1 cellular context compared by ENCODE assay signal in the genomic region with DNA sequence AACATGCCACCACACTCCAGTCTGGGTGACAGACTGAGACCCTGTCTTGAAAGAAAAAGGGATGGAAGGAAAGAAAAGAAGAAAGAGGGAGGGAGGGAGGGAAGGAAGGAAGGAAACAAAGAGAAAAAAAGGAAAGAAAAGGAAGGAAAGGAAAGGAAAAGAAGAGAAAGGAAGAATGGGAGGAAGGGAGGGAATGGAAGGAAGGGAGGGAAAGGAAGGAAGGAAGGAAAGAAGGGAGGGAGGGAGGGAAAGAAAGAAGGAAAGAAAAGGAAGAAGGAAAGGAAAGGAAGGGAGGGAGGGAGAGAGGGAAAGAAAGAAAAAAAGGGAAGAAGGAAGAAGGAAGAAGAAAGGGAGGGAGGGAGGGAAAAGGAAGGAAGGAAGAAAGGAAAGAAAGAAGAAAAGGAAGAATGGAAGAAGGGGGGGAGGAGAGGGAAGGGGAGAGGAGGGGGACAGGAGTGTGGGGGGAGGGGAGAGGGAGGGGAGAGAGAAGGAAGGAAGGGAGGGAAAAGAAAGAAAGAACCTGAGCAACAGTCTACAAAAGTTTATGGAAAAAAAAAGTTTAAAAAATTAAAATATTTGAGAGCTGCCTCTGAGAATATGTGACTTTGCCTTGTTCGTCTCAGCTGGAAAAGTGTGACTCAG.
TF ChIP-seq lines count a peak whose summit lies in the region.

No MANE protein-coding gene starts in this region.

TF ChIP-seq in K562, 482 proteins besides CTCF, POLR2A, EP300 and RAD21 (continued from another document):
- TF ChIP-seq FOS (IDR thresholded peaks at IDR 0.05; ENCODE audit: extremely low read depth, insufficient read length) (peak; percentile 64), TEAD1 (CRISPR knock-in tag; IDR thresholded peaks at IDR 0.05) (no peak), HNRNPK (IDR thresholded peaks at IDR 0.05; ENCODE audit: low read depth, low read length, poor library complexity, severe bottlenecking) (no peak), RBM17 (IDR thresholded peaks at IDR 0.05; ENCODE audit: borderline replicate concordance, low read depth, low read length) (no peak), POLR2AphosphoS5 (IDR thresholded peaks at IDR 0.05; ENCODE audit: control insufficient read depth, insufficient read depth, low read depth, low read length) (no peak), ZNF133 (CRISPR knock-in tag; IDR thresholded peaks at IDR 0.05) (no peak), SREBF2 (CRISPR knock-in tag; IDR thresholded peaks at IDR 0.05) (no peak), SNIP1 (IDR thresholded peaks at IDR 0.05; ENCODE audit: low read depth) (no peak), ZNF239 (CRISPR knock-in tag; IDR thresholded peaks at IDR 0.05) (no peak), ZNF561 (CRISPR knock-in tag; conservative IDR thresholded peaks at IDR 0.05) (no peak), ZBTB7A (IDR thresholded peaks at IDR 0.05; ENCODE audit: borderline replicate concordance, control insufficient read depth, low read depth, low read length) (no peak), CTBP1 (IDR thresholded peaks at IDR 0.05; ENCODE audit: borderline replicate concordance) (no peak), HCFC1 (IDR thresholded peaks at IDR 0.05; ENCODE audit: low read depth, low read length) (no peak), PHB (CRISPR knock-in tag; IDR thresholded peaks at IDR 0.05) (no peak), MCM7 (IDR thresholded peaks at IDR 0.05) (no peak), CREBBP (IDR thresholded peaks at IDR 0.05; ENCODE audit: low read depth, low read length) (no peak), JUND (IDR thresholded peaks at IDR 0.05; ENCODE audit: borderline replicate concordance, low read depth, low read length) (peak; percentile 91; the same call in 1 of the 2 replicates), JUND (tag; IDR thresholded peaks at IDR 0.05; ENCODE audit: borderline replicate concordance, low read depth, low read length) (no peak), ZC3H4 (CRISPR knock-in tag; IDR thresholded peaks at IDR 0.05; ENCODE audit: borderline replicate concordance) (no peak), NFXL1 (CRISPR knock-in tag; IDR thresholded peaks at IDR 0.05) (no peak), IRF2 (CRISPR knock-in tag; IDR thresholded peaks at IDR 0.05) (no peak)
- TF ChIP-seq, protein P1, sequence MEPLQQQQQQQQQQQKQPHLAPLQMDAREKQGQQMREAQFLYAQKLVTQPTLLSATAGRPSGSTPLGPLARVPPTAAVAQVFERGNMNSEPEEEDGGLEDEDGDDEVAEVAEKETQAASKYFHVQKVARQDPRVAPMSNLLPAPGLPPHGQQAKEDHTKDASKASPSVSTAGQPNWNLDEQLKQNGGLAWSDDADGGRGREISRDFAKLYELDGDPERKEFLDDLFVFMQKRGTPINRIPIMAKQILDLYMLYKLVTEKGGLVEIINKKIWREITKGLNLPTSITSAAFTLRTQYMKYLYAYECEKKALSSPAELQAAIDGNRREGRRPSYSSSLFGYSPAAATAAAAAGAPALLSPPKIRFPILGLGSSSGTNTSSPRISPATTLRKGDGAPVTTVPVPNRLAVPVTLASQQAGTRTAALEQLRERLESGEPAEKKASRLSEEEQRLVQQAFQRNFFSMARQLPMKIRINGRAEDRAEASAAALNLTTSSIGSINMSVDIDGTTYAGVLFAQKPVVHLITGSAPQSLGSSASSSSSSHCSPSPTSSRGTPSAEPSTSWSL (CRISPR knock-in tag; IDR thresholded peaks at IDR 0.05; ENCODE audit: borderline replicate concordance): no peak
- TF ChIP-seq, protein P2, sequence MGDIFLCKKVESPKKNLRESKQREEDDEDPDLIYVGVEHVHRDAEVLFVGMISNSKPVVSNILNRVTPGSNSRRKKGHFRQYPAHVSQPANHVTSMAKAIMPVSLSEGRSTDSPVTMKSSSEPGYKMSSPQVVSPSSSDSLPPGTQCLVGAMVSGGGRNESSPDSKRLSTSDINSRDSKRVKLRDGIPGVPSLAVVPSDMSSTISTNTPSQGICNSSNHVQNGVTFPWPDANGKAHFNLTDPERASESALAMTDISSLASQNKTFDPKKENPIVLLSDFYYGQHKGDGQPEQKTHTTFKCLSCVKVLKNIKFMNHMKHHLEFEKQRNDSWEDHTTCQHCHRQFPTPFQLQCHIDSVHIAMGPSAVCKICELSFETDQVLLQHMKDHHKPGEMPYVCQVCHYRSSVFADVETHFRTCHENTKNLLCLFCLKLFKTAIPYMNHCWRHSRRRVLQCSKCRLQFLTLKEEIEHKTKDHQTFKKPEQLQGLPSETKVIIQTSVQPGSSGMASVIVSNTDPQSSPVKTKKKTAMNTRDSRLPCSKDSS (IDR thresholded peaks at IDR 0.05; ENCODE audit: low read depth, partially characterized antibody): no peak
- TF ChIP-seq, protein P3, sequence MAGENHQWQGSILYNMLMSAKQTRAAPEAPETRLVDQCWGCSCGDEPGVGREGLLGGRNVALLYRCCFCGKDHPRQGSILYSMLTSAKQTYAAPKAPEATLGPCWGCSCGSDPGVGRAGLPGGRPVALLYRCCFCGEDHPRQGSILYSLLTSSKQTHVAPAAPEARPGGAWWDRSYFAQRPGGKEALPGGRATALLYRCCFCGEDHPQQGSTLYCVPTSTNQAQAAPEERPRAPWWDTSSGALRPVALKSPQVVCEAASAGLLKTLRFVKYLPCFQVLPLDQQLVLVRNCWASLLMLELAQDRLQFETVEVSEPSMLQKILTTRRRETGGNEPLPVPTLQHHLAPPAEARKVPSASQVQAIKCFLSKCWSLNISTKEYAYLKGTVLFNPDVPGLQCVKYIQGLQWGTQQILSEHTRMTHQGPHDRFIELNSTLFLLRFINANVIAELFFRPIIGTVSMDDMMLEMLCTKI (IDR thresholded peaks at IDR 0.05; ENCODE audit: partially characterized antibody): no peak
- TF ChIP-seq, protein P4, sequence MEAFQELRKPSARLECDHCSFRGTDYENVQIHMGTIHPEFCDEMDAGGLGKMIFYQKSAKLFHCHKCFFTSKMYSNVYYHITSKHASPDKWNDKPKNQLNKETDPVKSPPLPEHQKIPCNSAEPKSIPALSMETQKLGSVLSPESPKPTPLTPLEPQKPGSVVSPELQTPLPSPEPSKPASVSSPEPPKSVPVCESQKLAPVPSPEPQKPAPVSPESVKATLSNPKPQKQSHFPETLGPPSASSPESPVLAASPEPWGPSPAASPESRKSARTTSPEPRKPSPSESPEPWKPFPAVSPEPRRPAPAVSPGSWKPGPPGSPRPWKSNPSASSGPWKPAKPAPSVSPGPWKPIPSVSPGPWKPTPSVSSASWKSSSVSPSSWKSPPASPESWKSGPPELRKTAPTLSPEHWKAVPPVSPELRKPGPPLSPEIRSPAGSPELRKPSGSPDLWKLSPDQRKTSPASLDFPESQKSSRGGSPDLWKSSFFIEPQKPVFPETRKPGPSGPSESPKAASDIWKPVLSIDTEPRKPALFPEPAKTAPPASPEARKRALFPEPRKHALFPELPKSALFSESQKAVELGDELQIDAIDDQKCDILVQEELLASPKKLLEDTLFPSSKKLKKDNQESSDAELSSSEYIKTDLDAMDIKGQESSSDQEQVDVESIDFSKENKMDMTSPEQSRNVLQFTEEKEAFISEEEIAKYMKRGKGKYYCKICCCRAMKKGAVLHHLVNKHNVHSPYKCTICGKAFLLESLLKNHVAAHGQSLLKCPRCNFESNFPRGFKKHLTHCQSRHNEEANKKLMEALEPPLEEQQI (IDR thresholded peaks at IDR 0.05): no peak
- TF ChIP-seq, protein P5, sequence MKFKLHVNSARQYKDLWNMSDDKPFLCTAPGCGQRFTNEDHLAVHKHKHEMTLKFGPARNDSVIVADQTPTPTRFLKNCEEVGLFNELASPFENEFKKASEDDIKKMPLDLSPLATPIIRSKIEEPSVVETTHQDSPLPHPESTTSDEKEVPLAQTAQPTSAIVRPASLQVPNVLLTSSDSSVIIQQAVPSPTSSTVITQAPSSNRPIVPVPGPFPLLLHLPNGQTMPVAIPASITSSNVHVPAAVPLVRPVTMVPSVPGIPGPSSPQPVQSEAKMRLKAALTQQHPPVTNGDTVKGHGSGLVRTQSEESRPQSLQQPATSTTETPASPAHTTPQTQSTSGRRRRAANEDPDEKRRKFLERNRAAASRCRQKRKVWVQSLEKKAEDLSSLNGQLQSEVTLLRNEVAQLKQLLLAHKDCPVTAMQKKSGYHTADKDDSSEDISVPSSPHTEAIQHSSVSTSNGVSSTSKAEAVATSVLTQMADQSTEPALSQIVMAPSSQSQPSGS (CRISPR knock-in tag; IDR thresholded peaks at IDR 0.05): no peak
